Comparison of ENCODE assay signal across 26 cellular contexts in genomic region chr15:39051931-39052705, GRCh38.
"Had no signal": no experiment of that assay in that cellular context is flagged by ENCODE, and none has a peak within 500 bp of the region (broad histone marks: within the 10 kb centered on the region; RNA-seq: fewer than 3 reads in every experiment).

No MANE protein-coding gene starts in this region.

- H3K27ac Mint-ChIP-seq: activated CD4-positive, alpha-beta memory T cell treated with anti-CD3 and anti-CD28 coated beads, Interleukin-2, amount 10 ng/mL, durations not matched to agents 7 days and 5 days; activated CD4-positive, alpha-beta T cell treated with anti-CD3 and anti-CD28 coated beads, Interleukin-2, amount 10 ng/mL, durations not matched to agents 7 days and 5 days; activated naive CD4-positive, alpha-beta T cell treated with anti-CD3 and anti-CD28 coated beads, Interleukin-2, amount 10 ng/mL, durations not matched to agents 7 days and 5 days; activated naive CD8-positive, alpha-beta T cell treated with anti-CD3 and anti-CD28 coated beads, Interleukin-2, amount 10 ng/mL, durations not matched to agents 7 days and 5 days; activated T-cell treated with anti-CD3 and anti-CD28 coated beads, Interleukin-2, amount 50 U/mL, for 24 hours; mesothelial cell of epicardium; naive B cell; nephron progenitor cell; stimulated activated effector memory CD8-positive, alpha-beta T cell treated with anti-CD3 and anti-CD28 coated beads, Interleukin-12 subunit alpha, Interleukin-12 subunit beta, amount 100 ng/mL, for 72 hours; stimulated activated naive CD8-positive, alpha-beta T cell treated with anti-CD3 and anti-CD28 coated beads, Interleukin-15, amount 100 ng/mL, for 72 hours; T-helper 17 cell; type B pancreatic cell had no signal

- H3K4me1 Mint-ChIP-seq: activated CD4-positive, alpha-beta memory T cell treated with anti-CD3 and anti-CD28 coated beads, Interleukin-2, amount 10 ng/mL, durations not matched to agents 7 days and 5 days; activated CD4-positive, alpha-beta T cell treated with anti-CD3 and anti-CD28 coated beads, Interleukin-2, amount 10 ng/mL, durations not matched to agents 7 days and 5 days; activated naive CD4-positive, alpha-beta T cell treated with anti-CD3 and anti-CD28 coated beads, Interleukin-2, amount 10 ng/mL, durations not matched to agents 7 days and 5 days; activated naive CD8-positive, alpha-beta T cell treated with anti-CD3 and anti-CD28 coated beads, Interleukin-2, amount 10 ng/mL, durations not matched to agents 7 days and 5 days; naive B cell; nephron progenitor cell; stimulated activated effector memory CD8-positive, alpha-beta T cell treated with anti-CD3 and anti-CD28 coated beads, Interleukin-12 subunit alpha, Interleukin-12 subunit beta, amount 100 ng/mL, for 72 hours; stimulated activated naive CD8-positive, alpha-beta T cell treated with anti-CD3 and anti-CD28 coated beads, Interleukin-15, amount 100 ng/mL, for 72 hours; T-helper 17 cell had no signal

- ATAC-seq: left ventricle myocardium superior; sciatic nerve; stimulated activated effector memory CD8-positive, alpha-beta T cell treated with anti-CD3 and anti-CD28 coated beads, Interleukin-12 subunit alpha, Interleukin-12 subunit beta, amount 100 ng/mL, for 72 hours; stimulated activated naive CD8-positive, alpha-beta T cell treated with anti-CD3 and anti-CD28 coated beads, Interleukin-15, amount 100 ng/mL, for 72 hours; T-helper 17 cell had no signal

- H3K4me1 ChIP-seq: prostate gland, uterus had no signal

- H3K27ac ChIP-seq: neutrophil, ovary, prostate gland, skin epidermis, uterus had no signal

- H3K36me3 ChIP-seq: neutrophil, ovary, prostate gland, uterus had no signal

- H3K4me3 Mint-ChIP-seq: activated CD4-positive, alpha-beta memory T cell treated with anti-CD3 and anti-CD28 coated beads, Interleukin-2, amount 10 ng/mL, durations not matched to agents 7 days and 5 days; activated CD4-positive, alpha-beta T cell treated with anti-CD3 and anti-CD28 coated beads, Interleukin-2, amount 10 ng/mL, durations not matched to agents 7 days and 5 days; activated naive CD4-positive, alpha-beta T cell treated with anti-CD3 and anti-CD28 coated beads, Interleukin-2, amount 10 ng/mL, durations not matched to agents 7 days and 5 days; activated naive CD8-positive, alpha-beta T cell treated with anti-CD3 and anti-CD28 coated beads, Interleukin-2, amount 10 ng/mL, durations not matched to agents 7 days and 5 days; activated T-cell treated with anti-CD3 and anti-CD28 coated beads, Interleukin-2, amount 50 U/mL, for 24 hours; mesothelial cell of epicardium; naive B cell; nephron progenitor cell; stimulated activated effector memory CD8-positive, alpha-beta T cell treated with anti-CD3 and anti-CD28 coated beads, Interleukin-12 subunit alpha, Interleukin-12 subunit beta, amount 100 ng/mL, for 72 hours; stimulated activated naive CD8-positive, alpha-beta T cell treated with anti-CD3 and anti-CD28 coated beads, Interleukin-15, amount 100 ng/mL, for 72 hours; T-helper 17 cell; type B pancreatic cell had no signal

- H3K9me3 ChIP-seq: neutrophil, ovary, prostate gland had no signal

- DNase-seq: activated CD4-positive, alpha-beta memory T cell treated with anti-CD3 and anti-CD28 coated beads, Interleukin-2, amount 10 ng/mL, durations not matched to agents 7 days and 5 days; activated CD4-positive, alpha-beta T cell treated with anti-CD3 and anti-CD28 coated beads, Interleukin-2, amount 10 ng/mL, durations not matched to agents 7 days and 5 days; activated CD4-positive, CD25-positive, alpha-beta regulatory T cell treated with anti-CD3 and anti-CD28 coated beads, Interleukin-2, amount 50 U/mL, for 72 hours; activated CD8-positive, alpha-beta memory T cell treated with anti-CD3 and anti-CD28 coated beads, Interleukin-2, amount 50 U/mL, for 48 hours; activated gamma-delta T cell; activated naive CD4-positive, alpha-beta T cell treated with anti-CD3 and anti-CD28 coated beads, Interleukin-2, amount 10 ng/mL, durations not matched to agents 7 days and 5 days; activated naive CD8-positive, alpha-beta T cell treated with anti-CD3 and anti-CD28 coated beads, Interleukin-2, amount 10 ng/mL, durations not matched to agents 7 days and 5 days; activated T-cell treated with anti-CD3 and anti-CD28 coated beads, Interleukin-2, amount 50 U/mL, for 24 hours; effector CD8-positive, alpha-beta T cell; left ventricle myocardium superior; naive B cell; nephron progenitor cell; ovary; retina; stimulated activated CD4-positive, alpha-beta T cell treated with anti-CD3 and anti-CD28 coated beads, Interleukin-12 subunit alpha, Interleukin-12 subunit beta, amount 100 ng/mL, for 4 hours; stimulated activated CD4-positive, alpha-beta T cell treated with anti-CD3 and anti-CD28 coated beads, Interleukin-4, amount 100 ng/mL, for 1 hour; stimulated activated naive CD8-positive, alpha-beta T cell treated with anti-CD3 and anti-CD28 coated beads, Interleukin-15, amount 100 ng/mL, for 72 hours; T-helper 17 cell; uterus had no signal

- H3K36me3 Mint-ChIP-seq: activated naive CD4-positive, alpha-beta T cell treated with anti-CD3 and anti-CD28 coated beads, Interleukin-2, amount 10 ng/mL, durations not matched to agents 7 days and 5 days; activated naive CD8-positive, alpha-beta T cell treated with anti-CD3 and anti-CD28 coated beads, Interleukin-2, amount 10 ng/mL, durations not matched to agents 7 days and 5 days; stimulated activated effector memory CD8-positive, alpha-beta T cell treated with anti-CD3 and anti-CD28 coated beads, Interleukin-12 subunit alpha, Interleukin-12 subunit beta, amount 100 ng/mL, for 72 hours; type B pancreatic cell had no signal

- H3K27me3 ChIP-seq: neutrophil, ovary, uterus had no signal

- H3K4me3 ChIP-seq: ovary, prostate gland, skin epidermis, uterus had no signal

- H3K27me3 Mint-ChIP-seq: activated naive CD4-positive, alpha-beta T cell treated with anti-CD3 and anti-CD28 coated beads, Interleukin-2, amount 10 ng/mL, durations not matched to agents 7 days and 5 days; activated T-cell treated with anti-CD3 and anti-CD28 coated beads, Interleukin-2, amount 50 U/mL, for 24 hours; stimulated activated naive CD8-positive, alpha-beta T cell treated with anti-CD3 and anti-CD28 coated beads, Interleukin-15, amount 100 ng/mL, for 72 hours; T-helper 17 cell; type B pancreatic cell had no signal
